Comparison of ENCODE assay signal across 9 cellular contexts in the genomic region with DNA sequence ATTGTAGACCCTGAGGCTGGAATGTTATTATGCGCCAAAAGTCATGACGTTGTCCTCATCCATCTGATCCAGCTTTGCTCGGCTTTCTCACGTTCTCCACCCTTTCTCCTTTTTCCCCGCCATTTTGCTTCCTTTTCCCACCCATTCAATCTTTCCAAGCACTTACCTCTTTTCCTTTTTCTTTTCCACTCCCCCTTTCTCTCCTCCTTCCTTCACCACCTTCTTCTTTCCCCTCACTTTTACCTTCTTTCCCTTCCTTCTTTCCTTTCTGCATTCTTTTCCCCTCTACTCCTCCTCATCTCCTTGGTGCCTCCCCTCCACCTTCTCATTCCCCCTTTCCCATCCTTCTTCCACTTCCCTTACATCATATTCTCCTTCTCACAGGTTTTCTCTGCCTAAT.
"Had no signal": no experiment of that assay in that cellular context is flagged by ENCODE, and none has a peak within 500 bp of the region (broad histone marks: within the 10 kb centered on the region; RNA-seq: fewer than 3 reads in every experiment).

No MANE protein-coding gene starts in this region.

- H2AFZ ChIP-seq: GM23338 had no signal

- H3K4me2 ChIP-seq: GM23338 had no signal

- ATAC-seq: GM23338 had no signal

- H3K9me3 Mint-ChIP-seq: GM23338, H9 had no signal

- DNase-seq: H9, HCEC 1CT, HFFc6, IMR-90, KBM-7 had no signal

- H3K4me1 Mint-ChIP-seq: GM23338, H9 had no signal

- H3K4me3 Mint-ChIP-seq: GM23338, H9, HFFc6 had no signal

- H3K27ac ChIP-seq: HL-60 had no signal

- H3K4me3 ChIP-seq: GM23338 had no signal

- FAIRE-seq: H1, H54 had no signal

- H3K27ac Mint-ChIP-seq: GM23338, H9, HFFc6 had no signal
